ENCODE assay signal across 20 cellular contexts in genomic region chr13:113750554-113751399, GRCh38. TPM values are rescaled to one million over a fixed set of nuclear protein-coding genes. Genes with fewer than 3 reads are reported as not detected.
DNase-seq lines count a peak whose midpoint lies in the region; ATAC-seq, FAIRE-seq and TF ChIP-seq lines count a peak whose summit lies in the region.
"Had no signal": no experiment of that assay in that cellular context is flagged by ENCODE, and none has a peak within 500 bp of the region (broad histone marks: within the 10 kb centered on the region; RNA-seq: fewer than 3 reads in every experiment).

No MANE protein-coding gene starts in this region.

- in situ Hi-C loops in K562 (cut with MboI) (no loop called here), HepG2 (cut with HindIII; ENCODE audit: extremely low pct_ligation_motif_present, low pct_unique_long_range_greater_than_20kb) (no loop called here)

- no TSS peak for BruUV-seq in K562 (replicated peaks; lab: Mats Ljungman, UMichigan)
- no TSS peak for BruUV-seq in HepG2 (replicated peaks; lab: Mats Ljungman, UMichigan)

- H3K27ac ChIP-seq in K562 (ENCODE audit: extremely low read depth, low read depth, low read length), result no peak overlapping the region
- H3K27ac ChIP-seq in HepG2 (ENCODE audit: extremely low read length, insufficient read depth, low read length), result no peak overlapping the region
- no peak overlapping the region for H3K27ac ChIP-seq in CD8-positive, alpha-beta T cell (ENCODE audit: low read depth, low read length)
- H3K27ac ChIP-seq: KMS-11 had no signal

- TF ChIP-seq CTCF in K562 (IDR thresholded peaks at IDR 0.05 in 2 of 3, conservative IDR thresholded peaks at IDR 0.05 in 1 of 3; ENCODE audit: insufficient read depth in 2 of 3, low read depth in 1 of 3, low read length in 3 of 3), result no peak
- TF ChIP-seq CTCF in HepG2 (CRISPR knock-in tag; IDR thresholded peaks at IDR 0.05), result no peak
- TF ChIP-seq CTCF in CD8-positive, alpha-beta T cell (IDR thresholded peaks at IDR 0.05), result no peak

- H4K20me1 ChIP-seq in K562 (replicated peaks; ENCODE audit: control insufficient read depth, insufficient read depth, low read length) (peaks cover 9% of the 10 kb centered on the region; the same call in 1 of the 2 replicates), HepG2 (ENCODE audit: insufficient read depth, low read length) (no peaks in the 10 kb centered on the region)

- no peaks in the 10 kb centered on the region for H3K36me3 ChIP-seq in K562 (ENCODE audit: control insufficient read depth, insufficient read depth, low read length)
- no peaks in the 10 kb centered on the region for H3K36me3 ChIP-seq in HepG2 (replicated peaks in 1 of 2; ENCODE audit: control insufficient read depth in 1 of 2, insufficient read depth in 2 of 2, low read length in 2 of 2)
- H3K36me3 ChIP-seq in CD8-positive, alpha-beta T cell (ENCODE audit: insufficient read depth, low read length), result no peaks in the 10 kb centered on the region
- H3K36me3 ChIP-seq: HAP-1 had no signal

- no peaks in the 10 kb centered on the region for H3K36me3 Mint-ChIP-seq in CD8-positive, alpha-beta T cell
- H3K36me3 Mint-ChIP-seq: CD4-positive, CD25-positive, alpha-beta regulatory T cell had no signal

- no peaks in the 10 kb centered on the region for H3K9me1 ChIP-seq in K562 (ENCODE audit: control insufficient read depth, insufficient read depth, low read length)

- ATAC-seq in K562 (no peak), HepG2 (no peak)
- ATAC-seq in CD8-positive, alpha-beta T cell, result no peak
- ATAC-seq: Panc1 had no signal

- H2AFZ ChIP-seq in K562 (ENCODE audit: low read depth, low read length) (no peak overlapping the region), HepG2 (ENCODE audit: low read length) (no peak overlapping the region)

- WGBS in K562 (ENCODE audit: insufficient coverage, low coverage, missing lambda C conversion rate), result 48% methylated on average over 15 of the region's 23 CpGs
- 68% methylated on average over 12 of the region's 23 CpGs for WGBS in HepG2 (ENCODE audit: low lambda C conversion rate)

- H3K4me1 Mint-ChIP-seq in CD8-positive, alpha-beta T cell (ENCODE audit: low read depth), result no peaks in the 10 kb centered on the region

- H3K27me3 Mint-ChIP-seq in CD8-positive, alpha-beta T cell (ENCODE audit: low read depth), result peaks cover 2% of the 10 kb centered on the region

- DNase-seq in HTR-8/SVneo (ENCODE audit: insufficient read length, low spot score) (no peak), K562 (ENCODE audit: extremely low read depth in 1 of 4, low spot score in 3 of 4) (no peak), HepG2 (ENCODE audit: low spot score) (no peak), posterior vena cava (ENCODE audit: low spot score) (peak; percentile 30), iPS-NIHi7 (ENCODE audit: extremely low spot score) (no peak)
- DNase-seq in CD8-positive, alpha-beta T cell, result no peak
- DNase-seq in activated CD4-positive, CD25-positive, alpha-beta regulatory T cell treated with anti-CD3 and anti-CD28 coated beads, Interleukin-2, amount 50 U/mL, for 72 hours, result no peak
- DNase-seq: CD4-positive, CD25-positive, alpha-beta regulatory T cell; COR-L47; DMS79; NCI-H1092 treated with DMSO at 0.1 percent for 48 hours; NCI-H1436 treated with DMSO at 0.1 percent for 48 hours; NCI-H1930; NCI-H2227 treated with DMSO at 0.1 percent for 48 hours; NCI-H510A treated with DMSO at 0.1 percent for 48 hours; NCI-H774; NK-92 treated with Interleukin-12 subunit alpha and Interleukin-12 subunit beta, amount 100 ng/mL, for 24 hours had no signal

- peak; percentile 92 for FAIRE-seq in HTR-8/SVneo (lab: Jason Lieb, UNC)
- no peak for FAIRE-seq in K562 (lab: Jason Lieb, UNC)
- FAIRE-seq in HepG2 (lab: Jason Lieb, UNC), result no peak

- H3K79me2 ChIP-seq in K562 (ENCODE audit: control insufficient read depth, insufficient read depth, low read length) (no peaks in the 10 kb centered on the region), HepG2 (ENCODE audit: insufficient read depth, low read length) (no peaks in the 10 kb centered on the region)

- CTCF ChIA-PET in K562 (lab: Yijun Ruan, JAX; ENCODE audit: low intra/inter-chr PET ratio) (no interaction called here), HepG2 (lab: Yijun Ruan, JAX; ENCODE audit: low intra/inter-chr PET ratio, low total read pairs) (no interaction called here)
- CTCF ChIA-PET in CD8-positive, alpha-beta T cell (lab: Charles Lee), result no interaction called here

- TF ChIP-seq EP300 in K562 (IDR thresholded peaks at IDR 0.05; ENCODE audit: low read length) (no peak), HepG2 (IDR thresholded peaks at IDR 0.05; ENCODE audit: low read depth in 2 of 2, low read length in 2 of 2) (no peak), HepG2 (CRISPR knock-in tag; IDR thresholded peaks at IDR 0.05; ENCODE audit: borderline replicate concordance) (no peak)

- POLR2A ChIA-PET in K562 (lab: Yijun Ruan, JAX), result interaction anchor here (0.6 kb wide), 1 partner anchor 520 kb away, joined by 3 read pairs; no protein-coding TSS in a partner anchor
- POLR2A ChIA-PET in HepG2 (lab: Yijun Ruan, JAX), result no interaction called here
- POLR2A ChIA-PET in CD8-positive, alpha-beta T cell (lab: Charles Lee), result no interaction called here

- TF ChIP-seq POLR2A in K562 (conservative IDR thresholded peaks at IDR 0.05), result no peak
- no peak for TF ChIP-seq POLR2A in HepG2 (IDR thresholded peaks at IDR 0.05; ENCODE audit: insufficient read depth in 1 of 2, low read depth in 2 of 2, low read length in 2 of 2)

- no peak overlapping the region for H3K4me3 Mint-ChIP-seq in CD8-positive, alpha-beta T cell
- H3K4me3 Mint-ChIP-seq: CD4-positive, CD25-positive, alpha-beta regulatory T cell had no signal

- TF ChIP-seq RAD21 in K562 (CRISPR knock-in tag; conservative IDR thresholded peaks at IDR 0.05 in 1 of 2, IDR thresholded peaks at IDR 0.05 in 1 of 2), result no peak
- TF ChIP-seq RAD21 in HepG2 (CRISPR knock-in tag; IDR thresholded peaks at IDR 0.05), result no peak

- H3K9me3 ChIP-seq in K562 (replicated peaks; ENCODE audit: control insufficient read depth, insufficient read depth, low read depth, low read length) (no peaks in the 10 kb centered on the region; the same call in 1 of the 2 replicates), HepG2 (ENCODE audit: low read length) (no peaks in the 10 kb centered on the region)
- H3K9me3 ChIP-seq in CD8-positive, alpha-beta T cell (ENCODE audit: low read length), result no peaks in the 10 kb centered on the region
- H3K9me3 ChIP-seq: HAP-1 had no signal

- intact Hi-C loops in K562 (cut with micrococcal nuclease) (no loop called here), HepG2 (cut with micrococcal nuclease; ENCODE audit: unreplicated experiment) (no loop called here), posterior vena cava (cut with DNase I) (no loop called here)
- intact Hi-C loops in CD8-positive, alpha-beta T cell (cut with DNase I, micrococcal nuclease), result no loop called here

- H3K4me2 ChIP-seq in K562 (ENCODE audit: insufficient read depth, low read length) (no peak overlapping the region), HepG2 (ENCODE audit: low read depth, low read length) (no peak overlapping the region)
- H3K4me2 ChIP-seq: KMS-11 had no signal

- no peak overlapping the region for H3K4me3 ChIP-seq in K562
- no peak overlapping the region for H3K4me3 ChIP-seq in HepG2 (replicated peaks in 1 of 3; ENCODE audit: insufficient read depth in 1 of 3, low read depth in 2 of 3, low read length in 3 of 3)
- H3K4me3 ChIP-seq in CD8-positive, alpha-beta T cell (ENCODE audit: low read depth, low read length), result no peak overlapping the region
- H3K4me3 ChIP-seq: HAP-1 had no signal

- H3K27me3 ChIP-seq in K562 (ENCODE audit: control insufficient read depth in 2 of 2, insufficient read depth in 2 of 2, low read length in 2 of 2) (peaks cover 22 to 84% of the 10 kb centered on the region in 2 experiments), HepG2 (ENCODE audit: control insufficient read depth in 1 of 2, insufficient read depth in 2 of 2, low read length in 2 of 2) (peaks cover 6 to 20% of the 10 kb centered on the region in 2 experiments; a peak in 2 of 5 replicates)
- no peaks in the 10 kb centered on the region for H3K27me3 ChIP-seq in CD8-positive, alpha-beta T cell (ENCODE audit: insufficient read depth, low read length)

- no peaks in the 10 kb centered on the region for H3K9me3 Mint-ChIP-seq in CD8-positive, alpha-beta T cell

- H3K9ac ChIP-seq in K562 (ENCODE audit: insufficient read depth in 1 of 2, low read depth in 2 of 2, low read length in 2 of 2) (no peak overlapping the region), HepG2 (ENCODE audit: insufficient read depth, low read depth, low read length) (no peak overlapping the region)
- H3K9ac ChIP-seq: KMS-11 had no signal

- H3K4me1 ChIP-seq in K562 (replicated peaks in 1 of 2; ENCODE audit: control insufficient read depth in 2 of 2, insufficient read depth in 2 of 2, low read length in 2 of 2) (peaks cover 10 to 31% of the 10 kb centered on the region in 2 experiments), HepG2 (ENCODE audit: insufficient read depth, low read length) (peaks cover 28% of the 10 kb centered on the region)
- no peaks in the 10 kb centered on the region for H3K4me1 ChIP-seq in CD8-positive, alpha-beta T cell (ENCODE audit: insufficient read depth, low read length)
- H3K4me1 ChIP-seq: HAP-1 had no signal

- H3K27ac Mint-ChIP-seq in CD8-positive, alpha-beta T cell, result no peak overlapping the region

RNA-seq across cellular contexts. Expression of gene TMEM255B, which starts 8.2 kb away (rescaled TPM):
- 1.8 and 1.9 TPM in 2 replicates for total RNA-seq in K562 (2011; cell fraction: chromatin; rRNA removed; ENCODE audit: low replicate concordance)
- total RNA-seq in K562 (2011; cell fraction: nucleolus; rRNA removed), result 1.3 and 1.5 TPM in 2 replicates
- total RNA-seq in K562 (2011; cell fraction: nucleoplasm; rRNA removed), result 1.1 TPM in 2 replicates
- total RNA-seq in K562 (2014; rRNA removed) (0.23 and 0.33 TPM in 2 replicates), K562 (2014; rRNA removed; fragmentation: Illumina TruSeq; extraction: Trizol) (0.13 and 0.22 TPM in 2 replicates), K562 (2015; rRNA removed; fragmentation: Illumina TruSeq; extraction: Trizol) (0.30 and 0.36 TPM in 2 replicates), K562 (2021) (0.72 and 0.75 TPM in 2 replicates), HepG2 (2016; rRNA removed; fragmentation: Illumina TruSeq; extraction: Trizol) (0.03 TPM in 1 of 2 replicates, not detected in the other), posterior vena cava (10 to 100 TPM; 20.2 to 22.9 TPM)
- polyA plus RNA-seq in K562 (2011; rRNA removed) (0.20 and 0.45 TPM in 2 replicates), K562 (2014; fragmentation: Illumina TruSeq; extraction: Trizol) (0.42 and 0.46 TPM in 2 replicates), K562 (2014; fragmentation: Nextera tagmentation; extraction: Ambion mirVana) (under 1 TPM; 0.01 to 0.04 TPM), K562 (2014; rRNA removed) (0.40 and 0.46 TPM in 2 replicates), HepG2 (2011; rRNA removed) (0.01 TPM in 1 of 2 replicates, not detected in the other)
- polyA plus RNA-seq in K562 (2011; cell fraction: cytosol; rRNA removed), result 0.19 and 0.65 TPM in 2 replicates
- 0.46 and 0.76 TPM in 2 replicates for polyA plus RNA-seq in K562 (2011; cell fraction: nucleus; rRNA removed)
- 0.57 and 2.2 TPM in 2 replicates for polyA plus RNA-seq in K562 (2012)
- 1.1 and 1.3 TPM in 2 replicates for polyA minus RNA-seq in K562 (2011; rRNA and poly(A)+ RNA removed)
- polyA minus RNA-seq in K562 (2011; cell fraction: cytosol; rRNA and poly(A)+ RNA removed), result 0.38 and 0.73 TPM in 2 replicates
- polyA minus RNA-seq in K562 (2011; cell fraction: nucleus; rRNA and poly(A)+ RNA removed), result 0.27 and 0.89 TPM in 2 replicates
- total RNA-seq in HepG2 (2016; cell fraction: cytosol; rRNA removed; fragmentation: Illumina TruSeq; extraction: Trizol; ENCODE audit: low read depth), result not detected in 2 replicates
- total RNA-seq in HepG2 (2016; cell fraction: insoluble cytoplasmic fraction; rRNA removed; fragmentation: Illumina TruSeq; extraction: Trizol), result not detected in 2 replicates
- not detected in 2 replicates for total RNA-seq in HepG2 (2016; cell fraction: membrane; rRNA removed; fragmentation: Illumina TruSeq; extraction: Trizol)
- not detected in 2 replicates for total RNA-seq in HepG2 (2016; cell fraction: nucleus; rRNA removed; fragmentation: Illumina TruSeq; extraction: Trizol)
- 0.01 and 0.12 TPM in 2 replicates for polyA plus RNA-seq in HepG2 (2011; cell fraction: cytosol; rRNA removed)
- 0.02 and 0.03 TPM in 2 replicates for polyA plus RNA-seq in HepG2 (2011; cell fraction: nucleus; rRNA removed)
- 0.11 TPM in 1 of 2 replicates, not detected in the other for polyA plus RNA-seq in HepG2 (2012)
- polyA plus RNA-seq in HepG2 (2016; cell fraction: cytosol; fragmentation: Illumina TruSeq; extraction: Trizol; ENCODE audit: low read depth), result not detected in 2 replicates
- not detected in 2 replicates for polyA plus RNA-seq in HepG2 (2016; cell fraction: insoluble cytoplasmic fraction; fragmentation: Illumina TruSeq; extraction: Trizol; ENCODE audit: low read depth)
- not detected in 2 replicates for polyA plus RNA-seq in HepG2 (2016; cell fraction: membrane; fragmentation: Illumina TruSeq; extraction: Trizol; ENCODE audit: low read depth)
- not detected in 2 replicates for polyA plus RNA-seq in HepG2 (2016; cell fraction: nucleus; fragmentation: Illumina TruSeq; extraction: Trizol; ENCODE audit: insufficient read depth, low read depth)
- polyA minus RNA-seq in HepG2 (2011; rRNA and poly(A)+ RNA removed; ENCODE audit: low replicate concordance), result not detected in 2 replicates
- not detected in 2 replicates for polyA minus RNA-seq in HepG2 (2011; cell fraction: cytosol; rRNA and poly(A)+ RNA removed)
- polyA minus RNA-seq in HepG2 (2011; cell fraction: nucleus; rRNA and poly(A)+ RNA removed), result 0.12 and 0.13 TPM in 2 replicates
- total RNA-seq in CD8-positive, alpha-beta T cell, result under 1 TPM; 0.60 to 0.83 TPM

Comparison
In these comparisons a context has a peak if more than half of its experiments do, and no peak if none do; other contexts are left out.
1. RNA of gene TMEM255B, which starts 8.2 kb away (total RNA-seq): 20.2 to 22.9 TPM in posterior vena cava; 0.60 to 0.83 TPM in CD8-positive, alpha-beta T cell, 0.13 to 1.9 TPM in K562 and 0.03 TPM in HepG2; every median in the first group is over 4 times any median in the second.